Comparison of ENCODE assay signal across 14 cellular contexts in the genomic region with DNA sequence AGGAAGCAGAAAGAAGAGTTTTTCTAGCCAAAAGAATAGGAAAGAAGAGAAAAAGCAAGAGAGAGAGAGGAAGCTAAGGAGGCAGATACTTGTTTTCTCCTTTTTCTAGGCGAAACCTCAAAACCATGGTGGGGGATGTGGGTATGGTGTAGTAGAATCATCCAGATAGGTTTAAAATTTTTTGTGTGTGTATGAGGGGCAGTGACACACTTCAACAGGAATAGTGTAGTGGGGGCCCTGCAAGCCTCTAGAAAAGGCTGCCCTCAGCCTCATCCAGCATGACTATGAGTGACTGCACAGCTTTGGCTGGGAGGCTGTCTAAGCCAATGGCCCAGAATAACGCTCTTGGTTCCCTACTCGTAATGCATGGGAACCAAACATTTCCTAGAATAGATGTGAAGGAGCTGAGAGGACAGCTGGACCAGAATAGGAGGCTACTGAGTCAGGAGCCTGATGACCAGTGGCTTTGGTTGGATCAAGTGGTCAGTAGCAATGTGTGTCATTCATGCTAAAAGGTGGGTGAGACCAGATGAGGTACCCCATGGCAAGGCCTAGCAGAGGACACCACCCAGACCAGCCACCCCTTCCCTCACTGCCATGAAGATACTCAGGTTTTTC. TPM values are rescaled to one million over a fixed set of nuclear protein-coding genes. Genes with fewer than 3 reads are reported as not detected.
DNase-seq lines count a peak whose midpoint lies in the region; ATAC-seq and TF ChIP-seq lines count a peak whose summit lies in the region.
"Had no signal": no experiment of that assay in that cellular context is flagged by ENCODE, and none has a peak within 500 bp of the region (broad histone marks: within the 10 kb centered on the region; RNA-seq: fewer than 3 reads in every experiment).

No MANE protein-coding gene starts in this region.

- H3K4me1 ChIP-seq in neural progenitor cell: no peaks in the 10 kb centered on the region
- H3K4me1 ChIP-seq: BLaER1 had no signal

- H3K79me2 ChIP-seq in neural progenitor cell (ENCODE audit: low read depth): no peaks in the 10 kb centered on the region

- peak overlapping the region; percentile 3 for H3K27ac ChIP-seq in angular gyrus (ENCODE audit: low read depth, low read length)
- H3K27ac ChIP-seq in temporal lobe (ENCODE audit: low read depth, low read length): peak overlapping the region; percentile 52
- no peak overlapping the region for H3K27ac ChIP-seq in neural progenitor cell
- H3K27ac ChIP-seq: BLaER1 had no signal

- H3K9me3 ChIP-seq in neural progenitor cell (ENCODE audit: low read depth): no peaks in the 10 kb centered on the region

- POLR2A ChIA-PET in activated CD8-positive, alpha-beta T cell treated with anti-CD3 and anti-CD28 coated beads, Interleukin-2, amount 10 ng/mL, durations not matched to agents 7 days and 5 days (lab: Charles Lee): no interaction called here
- POLR2A ChIA-PET in activated CD8-positive, alpha-beta T cell treated with anti-CD3 and anti-CD28 coated beads for 36 hours (lab: Charles Lee): no interaction called here

- H3K36me3 ChIP-seq in neural progenitor cell: no peaks in the 10 kb centered on the region
- H3K36me3 ChIP-seq: BLaER1 had no signal

- DNase-seq in activated CD8-positive, alpha-beta T cell treated with anti-CD3 and anti-CD28 coated beads, Interleukin-2, amount 10 ng/mL, durations not matched to agents 7 days and 5 days: peak; percentile 71
- DNase-seq in activated CD8-positive, alpha-beta T cell treated with anti-CD3 and anti-CD28 coated beads for 36 hours: no peak
- peak; percentile 73 for DNase-seq in myocyte (ENCODE audit: low read depth)
- no peak for DNase-seq in neural progenitor cell (ENCODE audit: low spot score)
- no peak for DNase-seq in H4 (ENCODE audit: low spot score)
- DNase-seq: 8988T; AML-193; CD4-positive, CD25-positive, alpha-beta regulatory T cell; DMS53; GF-D8; H9 had no signal

- H3K4me1 Mint-ChIP-seq in activated CD8-positive, alpha-beta T cell treated with anti-CD3 and anti-CD28 coated beads, Interleukin-2, amount 10 ng/mL, durations not matched to agents 7 days and 5 days (ENCODE audit: low read depth): peaks cover 46% of the 10 kb centered on the region
- no peaks in the 10 kb centered on the region for H3K4me1 Mint-ChIP-seq in activated CD8-positive, alpha-beta T cell treated with anti-CD3 and anti-CD28 coated beads for 36 hours (ENCODE audit: low read depth)
- no peaks in the 10 kb centered on the region for H3K4me1 Mint-ChIP-seq in neural progenitor cell
- H3K4me1 Mint-ChIP-seq: H9 had no signal

- no peak for TF ChIP-seq CTCF in activated CD8-positive, alpha-beta T cell treated with anti-CD3 and anti-CD28 coated beads for 36 hours (IDR thresholded peaks at IDR 0.05)
- no peak for TF ChIP-seq CTCF in neural progenitor cell (IDR thresholded peaks at IDR 0.05)

- no peaks in the 10 kb centered on the region for H3K9me3 Mint-ChIP-seq in activated CD8-positive, alpha-beta T cell treated with anti-CD3 and anti-CD28 coated beads, Interleukin-2, amount 10 ng/mL, durations not matched to agents 7 days and 5 days (ENCODE audit: insufficient read depth)
- H3K9me3 Mint-ChIP-seq in activated CD8-positive, alpha-beta T cell treated with anti-CD3 and anti-CD28 coated beads for 36 hours: no peaks in the 10 kb centered on the region
- H3K9me3 Mint-ChIP-seq in neural progenitor cell: no peaks in the 10 kb centered on the region
- H3K9me3 Mint-ChIP-seq: H9 had no signal

- no peak overlapping the region for H3K4me2 ChIP-seq in neural progenitor cell
- H3K4me2 ChIP-seq: BLaER1 had no signal

- peaks cover 22% of the 10 kb centered on the region for H3K27me3 Mint-ChIP-seq in activated CD8-positive, alpha-beta T cell treated with anti-CD3 and anti-CD28 coated beads, Interleukin-2, amount 10 ng/mL, durations not matched to agents 7 days and 5 days (ENCODE audit: low read depth)
- peaks cover 7% of the 10 kb centered on the region for H3K27me3 Mint-ChIP-seq in activated CD8-positive, alpha-beta T cell treated with anti-CD3 and anti-CD28 coated beads for 36 hours
- no peaks in the 10 kb centered on the region for H3K27me3 Mint-ChIP-seq in neural progenitor cell (ENCODE audit: insufficient read depth, low read depth)

- ATAC-seq in activated CD8-positive, alpha-beta T cell treated with anti-CD3 and anti-CD28 coated beads, Interleukin-2, amount 10 ng/mL, durations not matched to agents 7 days and 5 days: peak; percentile 74
- ATAC-seq in activated CD8-positive, alpha-beta T cell treated with anti-CD3 and anti-CD28 coated beads for 36 hours: no peak

- H3K4me3 ChIP-seq in neural progenitor cell: no peak overlapping the region
- H3K4me3 ChIP-seq: BLaER1 had no signal

- no peak overlapping the region for H2AFZ ChIP-seq in neural progenitor cell (replicated peaks)

- CTCF ChIA-PET in activated CD8-positive, alpha-beta T cell treated with anti-CD3 and anti-CD28 coated beads, Interleukin-2, amount 10 ng/mL, durations not matched to agents 7 days and 5 days (lab: Charles Lee): interaction anchor here (1.9 kb wide), 1 partner anchor 45 kb away, joined by 9 read pairs; no protein-coding TSS in a partner anchor
- CTCF ChIA-PET in activated CD8-positive, alpha-beta T cell treated with anti-CD3 and anti-CD28 coated beads for 36 hours (lab: Charles Lee): interaction anchor here (1.0 kb wide), 1 partner anchor 44 kb away, joined by 4 read pairs; no protein-coding TSS in a partner anchor

- H3F3A ChIP-seq in neural progenitor cell (ENCODE audit: low read depth): no peaks in the 10 kb centered on the region

- no peaks in the 10 kb centered on the region for H4K20me1 ChIP-seq in neural progenitor cell (ENCODE audit: low read depth)
- H4K20me1 ChIP-seq: BLaER1 had no signal

- H3K9ac ChIP-seq in neural progenitor cell: no peak overlapping the region
- H3K9ac ChIP-seq: BLaER1 had no signal

- peak overlapping the region; percentile 79 for H3K27ac Mint-ChIP-seq in activated CD8-positive, alpha-beta T cell treated with anti-CD3 and anti-CD28 coated beads, Interleukin-2, amount 10 ng/mL, durations not matched to agents 7 days and 5 days
- no peak overlapping the region for H3K27ac Mint-ChIP-seq in activated CD8-positive, alpha-beta T cell treated with anti-CD3 and anti-CD28 coated beads for 36 hours
- no peak overlapping the region for H3K27ac Mint-ChIP-seq in neural progenitor cell
- H3K27ac Mint-ChIP-seq: CD4-positive, CD25-positive, alpha-beta regulatory T cell; H9 had no signal

- H3K27me3 ChIP-seq in neural progenitor cell: no peaks in the 10 kb centered on the region
- H3K27me3 ChIP-seq: BLaER1 had no signal

- no peaks in the 10 kb centered on the region for H3K36me3 Mint-ChIP-seq in activated CD8-positive, alpha-beta T cell treated with anti-CD3 and anti-CD28 coated beads, Interleukin-2, amount 10 ng/mL, durations not matched to agents 7 days and 5 days (ENCODE audit: low read depth)
- no peaks in the 10 kb centered on the region for H3K36me3 Mint-ChIP-seq in activated CD8-positive, alpha-beta T cell treated with anti-CD3 and anti-CD28 coated beads for 36 hours (ENCODE audit: low read depth)
- no peaks in the 10 kb centered on the region for H3K36me3 Mint-ChIP-seq in neural progenitor cell
- H3K36me3 Mint-ChIP-seq: CD4-positive, CD25-positive, alpha-beta regulatory T cell had no signal

- intact Hi-C loops in activated CD8-positive, alpha-beta T cell treated with anti-CD3 and anti-CD28 coated beads for 36 hours (cut with micrococcal nuclease): no loop called here

- H3K4me3 Mint-ChIP-seq in activated CD8-positive, alpha-beta T cell treated with anti-CD3 and anti-CD28 coated beads, Interleukin-2, amount 10 ng/mL, durations not matched to agents 7 days and 5 days: no peak overlapping the region
- H3K4me3 Mint-ChIP-seq in activated CD8-positive, alpha-beta T cell treated with anti-CD3 and anti-CD28 coated beads for 36 hours: no peak overlapping the region
- no peak overlapping the region for H3K4me3 Mint-ChIP-seq in neural progenitor cell
- H3K4me3 Mint-ChIP-seq: CD4-positive, CD25-positive, alpha-beta regulatory T cell; H9 had no signal

RNA-seq across cellular contexts. Expression of gene MOBP, which starts 24.4 kb away (rescaled TPM):
- not detected for total RNA-seq in activated CD8-positive, alpha-beta T cell treated with anti-CD3 and anti-CD28 coated beads, Interleukin-2, amount 10 ng/mL, durations not matched to agents 7 days and 5 days
- not detected for total RNA-seq in activated CD8-positive, alpha-beta T cell treated with anti-CD3 and anti-CD28 coated beads for 36 hours
- not detected in 2 replicates for total RNA-seq in myocyte
- polyA plus RNA-seq in myocyte (2012): not detected
- 0.25 TPM for total RNA-seq in temporal lobe
- total RNA-seq in neural progenitor cell (ENCODE audit: low replicate concordance): not detected in 2 replicates
- total RNA-seq in H4 (2014; rRNA removed; shearing (Covaris generic)): 0.17 TPM in 1 of 2 replicates, not detected in the other
- total RNA-seq: CD4-positive, CD25-positive, alpha-beta regulatory T cell; H9 had no signal
- polyA plus RNA-seq: CD4-positive, CD25-positive, alpha-beta regulatory T cell had no signal

Comparison
In these comparisons a context has a peak if more than half of its experiments do, and no peak if none do; other contexts are left out.
1. DNase-seq: peak in activated CD8-positive, alpha-beta T cell treated with anti-CD3 and anti-CD28 coated beads, Interleukin-2, amount 10 ng/mL, durations not matched to agents 7 days and 5 days (single experiment) and myocyte (single experiment); none in activated CD8-positive, alpha-beta T cell treated with anti-CD3 and anti-CD28 coated beads for 36 hours (single experiment), neural progenitor cell (single experiment) and H4 (single experiment).